8 cellular contexts compared by ENCODE assay signal in the genomic region with DNA sequence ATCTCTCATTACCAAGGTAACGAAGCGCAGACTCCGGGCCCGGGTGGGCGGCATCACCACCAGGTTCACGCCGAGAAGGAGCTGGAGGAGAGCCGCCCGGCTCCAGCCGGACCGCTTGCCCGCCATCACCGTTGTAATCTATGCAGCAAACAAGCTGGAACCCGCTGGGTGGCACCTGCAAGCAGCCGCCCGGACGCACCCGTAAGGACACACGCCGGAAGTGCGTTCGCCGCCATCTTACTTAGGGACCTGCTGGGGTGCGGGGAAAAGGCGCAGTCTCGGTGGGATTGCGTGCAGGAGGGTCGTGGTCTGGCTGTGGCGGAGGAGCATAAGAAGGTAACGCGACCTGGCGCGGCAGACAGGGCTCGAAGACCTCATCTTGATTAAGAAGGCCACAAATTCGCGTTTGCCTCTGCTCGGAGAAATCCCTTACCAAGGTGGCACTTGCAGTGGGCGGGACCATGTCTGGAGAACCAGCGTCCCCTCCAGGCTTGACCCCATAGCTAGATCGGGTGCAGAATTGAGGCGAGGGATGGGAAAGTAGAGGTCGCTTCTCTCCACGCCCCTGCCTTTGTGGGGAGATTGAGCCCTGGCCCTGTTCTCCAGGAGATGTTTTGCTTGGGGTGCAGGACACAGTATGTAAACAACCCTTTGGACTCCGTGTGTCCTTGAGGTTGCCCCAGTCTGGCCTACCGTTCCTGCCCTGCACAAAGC. TPM values are rescaled to one million over a fixed set of nuclear protein-coding genes. Genes with fewer than 3 reads are reported as not detected.
DNase-seq lines count a peak whose midpoint lies in the region; ATAC-seq and TF ChIP-seq lines count a peak whose summit lies in the region.

A gene with protein sequence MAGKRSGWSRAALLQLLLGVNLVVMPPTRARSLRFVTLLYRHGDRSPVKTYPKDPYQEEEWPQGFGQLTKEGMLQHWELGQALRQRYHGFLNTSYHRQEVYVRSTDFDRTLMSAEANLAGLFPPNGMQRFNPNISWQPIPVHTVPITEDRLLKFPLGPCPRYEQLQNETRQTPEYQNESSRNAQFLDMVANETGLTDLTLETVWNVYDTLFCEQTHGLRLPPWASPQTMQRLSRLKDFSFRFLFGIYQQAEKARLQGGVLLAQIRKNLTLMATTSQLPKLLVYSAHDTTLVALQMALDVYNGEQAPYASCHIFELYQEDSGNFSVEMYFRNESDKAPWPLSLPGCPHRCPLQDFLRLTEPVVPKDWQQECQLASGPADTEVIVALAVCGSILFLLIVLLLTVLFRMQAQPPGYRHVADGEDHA (minus strand): TSS at position 151 of the 714 bp plus-strand sequence. CDS start 25 bp downstream, at position 126.

- ATAC-seq in GM21528 (IDR thresholded peaks at IDR 0.05; ENCODE audit: low FRiP score, unreplicated experiment), result peak; percentile 94
- ATAC-seq in naive B cell (ENCODE audit: low read depth in 2 of 2), result peak; percentile 94 to 96
- ATAC-seq in stimulated activated naive B cell treated with anti-CD40 and anti-IgM and Interleukin-4, amounts not matched to agents 10 μg/mL and 1 μg/mL and 100 μg/mL, for 72 hours (replicated peaks), result peak; percentile 93 to 96

- DNase-seq in DMS53 treated with DMSO at 0.1 percent for 48 hours (lab: John Stamatoyannopoulos, UW; ENCODE audit: unreplicated experiment) (peak; percentile 56), HuH-7.5 (ENCODE audit: low spot score) (peak; percentile 61), esophagus squamous epithelium (lab: John Stamatoyannopoulos, UW) (peak; percentile 71), naive B cell (peak; percentile 85)
- peak; percentile 92 to 93 for DNase-seq in activated T-cell treated with anti-CD3 and anti-CD28 coated beads, Interleukin-2, amount 50 U/mL, for 48 hours
- DNase-seq in stimulated activated naive B cell treated with anti-CD40 and anti-IgM and Interleukin-4, amounts not matched to agents 10 μg/mL and 1 μg/mL and 100 μg/mL, for 72 hours, result peak; percentile 84

- peaks cover 10 to 33% (median 14%) of the 10 kb centered on the region in 3 donors for H3K4me1 Mint-ChIP-seq in naive B cell
- H3K4me1 Mint-ChIP-seq in stimulated activated naive B cell treated with anti-CD40 and anti-IgM and Interleukin-4, amounts not matched to agents 10 μg/mL and 1 μg/mL and 100 μg/mL, for 72 hours, result peaks cover 11 to 17% of the 10 kb centered on the region in 2 donors

- no peaks in the 10 kb centered on the region for H3K27me3 ChIP-seq in esophagus squamous epithelium

- peaks cover 19 to 40% (median 19%) of the 10 kb centered on the region in 3 donors for H3K4me1 ChIP-seq in esophagus squamous epithelium

- WGBS in esophagus squamous epithelium, 2 donors, result 0 to 2% methylated on average over 7 to 10 of the region's 45 CpGs

- H3K9me3 ChIP-seq in esophagus squamous epithelium, result no peaks in the 10 kb centered on the region

- H3K4me3 ChIP-seq in esophagus squamous epithelium, result peak within 1 kb of the TSS; percentile 48 to 85 (median 78)

- peaks cover 12 to 37% (median 12%) of the 10 kb centered on the region in 3 donors for H3K36me3 ChIP-seq in esophagus squamous epithelium

- H3K27me3 Mint-ChIP-seq in naive B cell, result no peaks in the 10 kb centered on the region
- no peaks in the 10 kb centered on the region for H3K27me3 Mint-ChIP-seq in stimulated activated naive B cell treated with anti-CD40 and anti-IgM and Interleukin-4, amounts not matched to agents 10 μg/mL and 1 μg/mL and 100 μg/mL, for 72 hours

- peaks cover 0 to 11% of the 10 kb centered on the region in 2 donors for H3K36me3 Mint-ChIP-seq in naive B cell
- H3K36me3 Mint-ChIP-seq in stimulated activated naive B cell treated with anti-CD40 and anti-IgM and Interleukin-4, amounts not matched to agents 10 μg/mL and 1 μg/mL and 100 μg/mL, for 72 hours, result peaks cover 19 to 29% of the 10 kb centered on the region in 2 donors

- peak within 1 kb of the TSS; percentile 71 to 99 (median 94) for H3K27ac Mint-ChIP-seq in naive B cell
- peak within 1 kb of the TSS; percentile 100 for H3K27ac Mint-ChIP-seq in stimulated activated naive B cell treated with anti-CD40 and anti-IgM and Interleukin-4, amounts not matched to agents 10 μg/mL and 1 μg/mL and 100 μg/mL, for 72 hours

- H3K4me3 Mint-ChIP-seq in naive B cell, result peak within 1 kb of the TSS; percentile 89 to 100 (median 97)
- peak within 1 kb of the TSS; percentile 99 for H3K4me3 Mint-ChIP-seq in stimulated activated naive B cell treated with anti-CD40 and anti-IgM and Interleukin-4, amounts not matched to agents 10 μg/mL and 1 μg/mL and 100 μg/mL, for 72 hours

- no peaks in the 10 kb centered on the region for H3K9me3 Mint-ChIP-seq in naive B cell
- no peaks in the 10 kb centered on the region for H3K9me3 Mint-ChIP-seq in stimulated activated naive B cell treated with anti-CD40 and anti-IgM and Interleukin-4, amounts not matched to agents 10 μg/mL and 1 μg/mL and 100 μg/mL, for 72 hours

- intact Hi-C loops in esophagus squamous epithelium (cut with DNase I), result no loop called here

- TF ChIP-seq CTCF in esophagus squamous epithelium (IDR thresholded peaks at IDR 0.05), result peak in 3 of 6 experiments; percentile 16 to 33 (median 16)

- peak within 1 kb of the TSS; percentile 78 to 93 (median 90) for H3K27ac ChIP-seq in esophagus squamous epithelium

- TF ChIP-seq POLR2A in esophagus squamous epithelium (IDR thresholded peaks at IDR 0.05), result peak in 2 of 4 donors; percentile 28 to 54

TF ChIP-seq in PFSK-1, 5 proteins besides CTCF, POLR2A, EP300 and RAD21:
- TF ChIP-seq SIN3A (IDR thresholded peaks at IDR 0.05; ENCODE audit: borderline replicate concordance, insufficient read depth, low read length) (peak; percentile 34; the same call in 1 of the 2 replicates), FOXP2 (optimal IDR thresholded peaks at IDR 0.05; ENCODE audit: borderline replicate concordance, extremely low read depth, extremely low read length, insufficient read depth) (peak; percentile 97), TAF1 (IDR thresholded peaks at IDR 0.05; ENCODE audit: borderline replicate concordance, insufficient read depth, low read length) (peak; percentile 99), POLR2AphosphoS5 (IDR thresholded peaks at IDR 0.05; ENCODE audit: low read depth, low read length) (peak; percentile 89), REST (IDR thresholded peaks at IDR 0.05; ENCODE audit: insufficient read depth in 1 of 2, low read depth in 2 of 2, low read length in 2 of 2) (peak; percentile 64 to 69; a peak in 2 of 4 replicates)

RNA-seq across cellular contexts. Expression of the gene that starts here (rescaled TPM):
- polyA plus RNA-seq in PFSK-1 (2012; ENCODE audit: insufficient read length, low read depth), result 51.2 TPM
- 10 to 100 TPM; 20.4 to 38.0 (median 26.5) TPM for total RNA-seq in esophagus squamous epithelium
- polyA plus RNA-seq in naive B cell (ENCODE audit: low read depth in 6 of 6), result 1 to 10 TPM in 5 of 6 donors, not detected in 1; 1.6 to 8.1 (median 2.2) TPM

Comparison
In these comparisons a context has a peak if more than half of its experiments do, and no peak if none do; other contexts are left out.
1. Peak in every context shown above with its lines: DNase-seq, ATAC-seq, H3K4me3 ChIP-seq and H3K27ac ChIP-seq.